ENCODE assay signal across 2 cellular contexts in genomic region chr3:24591661-24592555, GRCh38.
TF ChIP-seq lines count a peak whose summit lies in the region.

No MANE protein-coding gene starts in this region.

TF ChIP-seq in HCT116, 20 proteins besides CTCF, POLR2A, EP300 and RAD21 (continued from another document):
- TF ChIP-seq REST (IDR thresholded peaks at IDR 0.05; ENCODE audit: low read depth) = no peak
- no peak for TF ChIP-seq EZH2phosphoT487 (IDR thresholded peaks at IDR 0.05; ENCODE audit: borderline replicate concordance)
- no peak for TF ChIP-seq ZBTB33 (IDR thresholded peaks at IDR 0.05; ENCODE audit: extremely low read depth, insufficient replicate concordance, low read length)
- no peak for TF ChIP-seq JUND (IDR thresholded peaks at IDR 0.05)
- no peak for TF ChIP-seq EGR1 (IDR thresholded peaks at IDR 0.05; ENCODE audit: low read depth)
- TF ChIP-seq MAX (IDR thresholded peaks at IDR 0.05) = no peak
- TF ChIP-seq YY1 (IDR thresholded peaks at IDR 0.05; ENCODE audit: extremely low read depth, insufficient replicate concordance, low read depth, low read length) = no peak
- no peak for TF ChIP-seq POLR2AphosphoS5 (IDR thresholded peaks at IDR 0.05; ENCODE audit: low read depth, low read length)
- no peak for TF ChIP-seq ZNF274 (IDR thresholded peaks at IDR 0.05; ENCODE audit: low read depth, low read length)
- no peak for TF ChIP-seq CBX3 (IDR thresholded peaks at IDR 0.05; ENCODE audit: low read depth)
TF ChIP-seq in HCT116: peak in this region for 0.

TF ChIP-seq in SK-N-SH treated with all-trans-retinoic acid at 6 μM for 48 hours, 23 proteins besides CTCF, POLR2A, EP300 and RAD21 (continued from another document):
- TF ChIP-seq TSHZ2 (CRISPR knock-in tag; IDR thresholded peaks at IDR 0.05) (no peak), GLIS3 (CRISPR knock-in tag; IDR thresholded peaks at IDR 0.05) (no peak), TOX (CRISPR knock-in tag; IDR thresholded peaks at IDR 0.05; ENCODE audit: borderline replicate concordance) (no peak), BACH2 (CRISPR knock-in tag; IDR thresholded peaks at IDR 0.05; ENCODE audit: borderline replicate concordance) (no peak), ZNF8 (CRISPR knock-in tag; IDR thresholded peaks at IDR 0.05) (no peak), OSR1 (CRISPR knock-in tag; IDR thresholded peaks at IDR 0.05) (no peak), ZFP3 (CRISPR knock-in tag; IDR thresholded peaks at IDR 0.05) (no peak), CSRNP3 (CRISPR knock-in tag; IDR thresholded peaks at IDR 0.05) (no peak), RARB (CRISPR knock-in tag; IDR thresholded peaks at IDR 0.05) (no peak), SNAI2 (CRISPR knock-in tag; IDR thresholded peaks at IDR 0.05) (no peak), ESRRG (CRISPR knock-in tag; IDR thresholded peaks at IDR 0.05) (no peak), TCF4 (CRISPR knock-in tag; IDR thresholded peaks at IDR 0.05; ENCODE audit: borderline replicate concordance) (no peak), PATZ1 (CRISPR knock-in tag; IDR thresholded peaks at IDR 0.05; ENCODE audit: borderline replicate concordance) (no peak), ZC3H10 (CRISPR knock-in tag; IDR thresholded peaks at IDR 0.05) (no peak), ZFP30 (CRISPR knock-in tag; IDR thresholded peaks at IDR 0.05) (no peak), ZNF70 (CRISPR knock-in tag; IDR thresholded peaks at IDR 0.05) (no peak), ARNTL (CRISPR knock-in tag; IDR thresholded peaks at IDR 0.05; ENCODE audit: borderline replicate concordance, low read depth) (no peak)
TF ChIP-seq in SK-N-SH treated with all-trans-retinoic acid at 6 μM for 48 hours: peak in this region for 0.
